8 cellular contexts compared by ENCODE assay signal in genomic region chr12:96907681-96908163, GRCh38. TPM values are rescaled to one million over a fixed set of nuclear protein-coding genes. Genes with fewer than 3 reads are reported as not detected.
DNase-seq lines count a peak whose midpoint lies in the region; ATAC-seq and TF ChIP-seq lines count a peak whose summit lies in the region.

No MANE protein-coding gene starts in this region.

- H3K4me1 ChIP-seq in CD4-positive, CD25-positive, alpha-beta regulatory T cell (ENCODE audit: control insufficient read depth, insufficient read depth, low read length, poor library complexity, severe bottlenecking): peaks cover 39% of the 10 kb centered on the region

- H3K27me3 ChIP-seq in CD4-positive, CD25-positive, alpha-beta regulatory T cell (ENCODE audit: control insufficient read depth, insufficient read depth, low read length): peaks cover 5% of the 10 kb centered on the region

- no peaks in the 10 kb centered on the region for H3K36me3 ChIP-seq in CD4-positive, CD25-positive, alpha-beta regulatory T cell (ENCODE audit: control insufficient read depth, insufficient read depth, low read length)

- H3K9me3 ChIP-seq in CD4-positive, CD25-positive, alpha-beta regulatory T cell (ENCODE audit: control insufficient read depth in 2 of 2, low read length in 2 of 2): no peaks in the 10 kb centered on the region

- peaks cover 15% of the 10 kb centered on the region for H3K27me3 Mint-ChIP-seq in CD4-positive, CD25-positive, alpha-beta regulatory T cell
- H3K27me3 Mint-ChIP-seq in brain: peaks cover 18% of the 10 kb centered on the region
- H3K27me3 Mint-ChIP-seq in immature natural killer cell (ENCODE audit: low read depth in 3 of 3): peaks cover 5 to 15% (median 14%) of the 10 kb centered on the region in 3 donors

- no peak for TF ChIP-seq CTCF in brain (conservative IDR thresholded peaks at IDR 0.05)

- peak overlapping the region; percentile 98 for H3K27ac ChIP-seq in CD4-positive, CD25-positive, alpha-beta regulatory T cell (ENCODE audit: insufficient read depth, low read length, poor library complexity, severe bottlenecking)

- peaks cover 8% of the 10 kb centered on the region for H3K36me3 Mint-ChIP-seq in CD4-positive, CD25-positive, alpha-beta regulatory T cell
- H3K36me3 Mint-ChIP-seq in brain: peaks cover 4% of the 10 kb centered on the region
- H3K36me3 Mint-ChIP-seq in immature natural killer cell: no peaks in the 10 kb centered on the region

- H3K4me3 ChIP-seq in CD4-positive, CD25-positive, alpha-beta regulatory T cell (ENCODE audit: low read depth, low read length): peak overlapping the region; percentile 94

- peaks cover 0 to 3% (median 0%) of the 10 kb centered on the region in 7 donors for H3K9me3 Mint-ChIP-seq in CD4-positive, CD25-positive, alpha-beta regulatory T cell
- H3K9me3 Mint-ChIP-seq in brain (no peaks in the 10 kb centered on the region), immature natural killer cell (no peaks in the 10 kb centered on the region)

- peak overlapping the region; percentile 94 to 97 (median 97) for H3K4me3 Mint-ChIP-seq in CD4-positive, CD25-positive, alpha-beta regulatory T cell
- H3K4me3 Mint-ChIP-seq in brain (peak overlapping the region; percentile 96 to 99 (median 97)), immature natural killer cell (peak overlapping the region; percentile 86 to 97 (median 92))

- peak; percentile 31 to 38 for ATAC-seq in CD4-positive, CD25-positive, alpha-beta regulatory T cell (ENCODE audit: low read depth in 2 of 2)
- peak; percentile 24 for ATAC-seq in GM18870 (IDR thresholded peaks at IDR 0.05; ENCODE audit: unreplicated experiment)
- ATAC-seq in HG03097 (IDR thresholded peaks at IDR 0.05; ENCODE audit: low FRiP score, unreplicated experiment): peak; percentile 16

- H3K4me1 Mint-ChIP-seq in CD4-positive, CD25-positive, alpha-beta regulatory T cell: peaks cover 34 to 53% (median 47%) of the 10 kb centered on the region in 4 donors
- peaks cover 51% of the 10 kb centered on the region for H3K4me1 Mint-ChIP-seq in brain
- peaks cover 39 to 59% of the 10 kb centered on the region in 2 donors for H3K4me1 Mint-ChIP-seq in immature natural killer cell

- DNase-seq in CD4-positive, CD25-positive, alpha-beta regulatory T cell: peak in 2 of 3 donors; percentile 3 to 54
- DNase-seq in RPMI7951 (ENCODE audit: low read depth) (peak; percentile 18), immature natural killer cell (peak in 1 of 3 donors; percentile 24), inferior parietal cortex (ENCODE audit: extremely low spot score) (no peak)
- DNase-seq in stimulated activated CD4-positive, alpha-beta T cell treated with anti-CD3 and anti-CD28 coated beads, Interleukin-2, amount 100 ng/mL, for 24 hours: peak; percentile 24 to 26

- H3K27ac Mint-ChIP-seq in CD4-positive, CD25-positive, alpha-beta regulatory T cell: peak overlapping the region; percentile 97 to 99 (median 97)
- H3K27ac Mint-ChIP-seq in brain (peak overlapping the region; percentile 95 to 97 (median 96)), immature natural killer cell (peak overlapping the region; percentile 93 to 99 (median 97))

RNA-seq across cellular contexts. Expression of gene NEDD1, which starts 0.7 kb away (rescaled TPM):
- 29.1 TPM for total RNA-seq in CD4-positive, CD25-positive, alpha-beta regulatory T cell
- polyA plus RNA-seq in CD4-positive, CD25-positive, alpha-beta regulatory T cell: 10 to 100 TPM; 33.4 to 45.5 (median 38.3) TPM
- 47.1 and 50.2 TPM in 2 replicates for total RNA-seq in RPMI7951 (2014; rRNA removed; shearing (Covaris generic))
- polyA plus RNA-seq in brain (ENCODE audit: insufficient read depth, low read depth, low replicate concordance): 6.6 TPM
- polyA plus RNA-seq in immature natural killer cell: 10 to 100 TPM; 19.7 to 53.5 (median 33.7) TPM
